Comparison of ENCODE assay signal across 31 cellular contexts in genomic region chr3:106587581-106587980, GRCh38.
"Had no signal": no experiment of that assay in that cellular context is flagged by ENCODE, and none has a peak within 500 bp of the region (broad histone marks: within the 10 kb centered on the region; RNA-seq: fewer than 3 reads in every experiment).

No MANE protein-coding gene starts in this region.

- H3K9me3 Mint-ChIP-seq: activated CD4-positive, alpha-beta T cell treated with anti-CD3 and anti-CD28 coated beads, Interleukin-2, amount 10 ng/mL, durations not matched to agents 7 days and 5 days; activated naive CD4-positive, alpha-beta T cell treated with anti-CD3 and anti-CD28 coated beads, Interleukin-2, amount 10 ng/mL, durations not matched to agents 7 days and 5 days; activated T-cell treated with anti-CD3 and anti-CD28 coated beads, Interleukin-2, amount 50 U/mL, for 24 hours; central memory CD8-positive, alpha-beta T cell; T-helper 2 cell treated with Interferon-gamma antibody and Interleukin-4, amounts not matched to agents 5 μg/mL and 100 μg/mL, for 36 hours had no signal

- DNase-seq: activated CD4-positive, alpha-beta T cell treated with anti-CD3 and anti-CD28 coated beads for 36 hours; activated CD4-positive, alpha-beta T cell treated with anti-CD3 and anti-CD28 coated beads, Interleukin-2, amount 10 ng/mL, durations not matched to agents 7 days and 5 days; activated CD4-positive, alpha-beta T cell treated with anti-CD3 and anti-CD28 coated beads, Interleukin-2, amount 50 U/mL, for 48 hours; activated CD8-positive, alpha-beta T cell treated with anti-CD3 and anti-CD28 coated beads, Interleukin-2, amount 10 ng/mL, durations not matched to agents 7 days and 5 days; activated naive CD4-positive, alpha-beta T cell treated with anti-CD3 and anti-CD28 coated beads, Interleukin-2, amount 10 ng/mL, durations not matched to agents 7 days and 5 days; activated naive CD8-positive, alpha-beta T cell treated with anti-CD3 and anti-CD28 coated beads, Interleukin-2, amount 50 U/mL, for 24 hours; activated T-cell treated with anti-CD3 and anti-CD28 coated beads, Interleukin-2, amount 50 U/mL, for 24 hours; anterior cingulate cortex; Karpas-422; KBM-7; MG63; NCI-H1092; NCI-H1436 treated with DMSO at 0.1 percent for 48 hours; NCI-H1694 treated with DMSO at 0.1 percent for 48 hours; NCI-H2029 treated with DMSO at 0.1 percent for 48 hours; NCI-H2107; NCI-H2171; NCI-H510A; NCI-H526; NCI-H748 treated with DMSO at 0.1 percent for 48 hours; NK-92 treated with Interleukin-12 subunit alpha and Interleukin-12 subunit beta, amount 100 ng/mL, for 24 hours; SHP77; SJCRH30 had no signal

- H3K4me3 Mint-ChIP-seq: activated CD4-positive, alpha-beta T cell treated with anti-CD3 and anti-CD28 coated beads for 36 hours; activated CD4-positive, alpha-beta T cell treated with anti-CD3 and anti-CD28 coated beads, Interleukin-2, amount 10 ng/mL, durations not matched to agents 7 days and 5 days; activated CD8-positive, alpha-beta T cell treated with anti-CD3 and anti-CD28 coated beads, Interleukin-2, amount 10 ng/mL, durations not matched to agents 7 days and 5 days; activated naive CD4-positive, alpha-beta T cell treated with anti-CD3 and anti-CD28 coated beads, Interleukin-2, amount 10 ng/mL, durations not matched to agents 7 days and 5 days; activated naive CD8-positive, alpha-beta T cell; activated naive CD8-positive, alpha-beta T cell treated with anti-CD3 and anti-CD28 coated beads, Interleukin-2, amount 50 U/mL, for 24 hours; activated T-cell treated with anti-CD3 and anti-CD28 coated beads, Interleukin-2, amount 50 U/mL, for 24 hours; activated T-helper 1 cell treated with anti-CD3 and anti-CD28 coated beads, Interleukin-12 subunit alpha, Interleukin-12 subunit beta, Interleukin-2, Interleukin-4 antibody, amounts not matched to agents 30 ng/mL and 10 ng/mL and 1 ng/mL, durations not matched to agents 14 hours and 24 hours and 36 hours; brain; central memory CD8-positive, alpha-beta T cell; IgD-negative memory B cell; T-helper 2 cell treated with Interferon-gamma antibody and Interleukin-4, amounts not matched to agents 5 μg/mL and 100 μg/mL, for 36 hours had no signal

- H3K4me1 ChIP-seq: SJCRH30 had no signal

- H3K4me3 ChIP-seq: cardiac muscle cell, MG63, SJCRH30, SK-N-MC had no signal

- H3K36me3 Mint-ChIP-seq: activated naive CD4-positive, alpha-beta T cell treated with anti-CD3 and anti-CD28 coated beads, Interleukin-2, amount 10 ng/mL, durations not matched to agents 7 days and 5 days; activated naive CD8-positive, alpha-beta T cell; brain; IgD-negative memory B cell had no signal

- H3K9me3 ChIP-seq: MG63, SJCRH30 had no signal

- H3K27me3 Mint-ChIP-seq: activated naive CD4-positive, alpha-beta T cell treated with anti-CD3 and anti-CD28 coated beads, Interleukin-2, amount 10 ng/mL, durations not matched to agents 7 days and 5 days; activated naive CD8-positive, alpha-beta T cell; activated naive CD8-positive, alpha-beta T cell treated with anti-CD3 and anti-CD28 coated beads, Interleukin-2, amount 50 U/mL, for 24 hours; brain; central memory CD8-positive, alpha-beta T cell; IgD-negative memory B cell had no signal

- H3K4me1 Mint-ChIP-seq: activated CD4-positive, alpha-beta T cell treated with anti-CD3 and anti-CD28 coated beads, Interleukin-2, amount 10 ng/mL, durations not matched to agents 7 days and 5 days; activated naive CD4-positive, alpha-beta T cell treated with anti-CD3 and anti-CD28 coated beads, Interleukin-2, amount 10 ng/mL, durations not matched to agents 7 days and 5 days; central memory CD8-positive, alpha-beta T cell had no signal

- H3K27ac Mint-ChIP-seq: activated CD4-positive, alpha-beta T cell treated with anti-CD3 and anti-CD28 coated beads for 36 hours; activated CD4-positive, alpha-beta T cell treated with anti-CD3 and anti-CD28 coated beads, Interleukin-2, amount 10 ng/mL, durations not matched to agents 7 days and 5 days; activated CD8-positive, alpha-beta T cell treated with anti-CD3 and anti-CD28 coated beads, Interleukin-2, amount 10 ng/mL, durations not matched to agents 7 days and 5 days; activated naive CD4-positive, alpha-beta T cell treated with anti-CD3 and anti-CD28 coated beads, Interleukin-2, amount 10 ng/mL, durations not matched to agents 7 days and 5 days; activated naive CD8-positive, alpha-beta T cell; activated naive CD8-positive, alpha-beta T cell treated with anti-CD3 and anti-CD28 coated beads, Interleukin-2, amount 50 U/mL, for 24 hours; activated T-cell treated with anti-CD3 and anti-CD28 coated beads, Interleukin-2, amount 50 U/mL, for 24 hours; activated T-helper 1 cell treated with anti-CD3 and anti-CD28 coated beads, Interleukin-12 subunit alpha, Interleukin-12 subunit beta, Interleukin-2, Interleukin-4 antibody, amounts not matched to agents 30 ng/mL and 10 ng/mL and 1 ng/mL, durations not matched to agents 14 hours and 24 hours and 36 hours; brain; IgD-negative memory B cell; T-helper 2 cell treated with Interferon-gamma antibody and Interleukin-4, amounts not matched to agents 5 μg/mL and 100 μg/mL, for 36 hours had no signal

- H3K36me3 ChIP-seq: cardiac muscle cell, MG63, SJCRH30 had no signal

- H3K27ac ChIP-seq: cardiac muscle cell, SJCRH30, SK-N-MC had no signal

- H3K27me3 ChIP-seq: cardiac muscle cell, MG63, SJCRH30 had no signal

- ATAC-seq: activated CD4-positive, alpha-beta T cell treated with anti-CD3 and anti-CD28 coated beads for 36 hours; activated CD8-positive, alpha-beta T cell treated with anti-CD3 and anti-CD28 coated beads, Interleukin-2, amount 10 ng/mL, durations not matched to agents 7 days and 5 days; activated naive CD8-positive, alpha-beta T cell treated with anti-CD3 and anti-CD28 coated beads, Interleukin-2, amount 50 U/mL, for 24 hours had no signal
